In the genomic region with DNA sequence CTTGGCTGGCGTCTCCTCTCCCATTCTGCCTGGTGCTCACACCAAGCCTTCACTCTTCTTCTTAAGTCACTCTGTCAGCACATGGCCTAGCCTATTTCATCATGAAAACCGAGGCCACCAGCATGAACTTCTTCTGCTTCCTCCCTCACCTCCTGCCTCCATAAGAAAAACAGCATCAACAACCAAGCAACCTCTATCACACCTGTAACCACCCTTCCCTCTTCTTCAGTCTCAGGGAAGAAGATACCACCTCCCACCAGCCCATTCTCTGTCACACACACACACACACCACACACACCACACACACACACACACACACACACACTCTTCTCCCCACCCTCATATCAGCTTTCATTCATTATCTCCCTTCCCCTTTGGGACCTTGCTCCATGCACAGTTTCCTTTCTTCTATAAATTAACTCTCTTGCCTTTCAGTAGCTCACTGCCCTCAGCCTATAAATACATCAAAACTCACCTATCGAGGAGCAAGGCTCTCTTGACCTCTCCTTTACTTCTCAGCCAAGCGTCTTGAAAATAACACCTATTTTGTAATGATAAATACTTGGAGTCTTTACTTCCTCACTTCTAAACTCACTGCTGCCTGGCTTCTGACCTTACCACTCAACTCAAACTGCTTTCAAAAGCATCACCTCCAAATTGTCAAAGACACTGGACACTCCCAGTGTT, we compare ENCODE assay signal across 12 cellular contexts. TPM values are rescaled to one million over a fixed set of nuclear protein-coding genes. Genes with fewer than 3 reads are reported as not detected.
DNase-seq lines count a peak whose midpoint lies in the region; ATAC-seq and TF ChIP-seq lines count a peak whose summit lies in the region.
"Had no signal": no experiment of that assay in that cellular context is flagged by ENCODE, and none has a peak within 500 bp of the region (broad histone marks: within the 10 kb centered on the region; RNA-seq: fewer than 3 reads in every experiment).

No MANE protein-coding gene starts in this region.

- POLR2A ChIA-PET in activated CD4-positive, alpha-beta memory T cell treated with anti-CD3 and anti-CD28 coated beads, Interleukin-2, amount 10 ng/mL, durations not matched to agents 7 days and 5 days (lab: Charles Lee), result interaction anchor here (0.6 to 1.2 kb wide), 4 partner anchors 8 to 120 kb away, joined by 3 to 4 read pairs (median 4); no protein-coding TSS in a partner anchor
- POLR2A ChIA-PET in RWPE1 (lab: Yijun Ruan, JAX; ENCODE audit: low non-redundant PET), result no interaction called here

- CTCF ChIA-PET in activated naive CD4-positive, alpha-beta T cell treated with anti-CD3 and anti-CD28 coated beads for 36 hours (lab: Charles Lee), result no interaction called here
- CTCF ChIA-PET in activated CD4-positive, alpha-beta memory T cell treated with anti-CD3 and anti-CD28 coated beads, Interleukin-2, amount 10 ng/mL, durations not matched to agents 7 days and 5 days (lab: Charles Lee), result no interaction called here
- CTCF ChIA-PET in RWPE1 (lab: Yijun Ruan, JAX), result no interaction called here

- peak; percentile 65 for ATAC-seq in stimulated activated naive CD8-positive, alpha-beta T cell treated with anti-CD3 and anti-CD28 coated beads, Interleukin-15, Interleukin-2, amounts not matched to agents 100 U/mL and 50 U/mL, for 24 hours
- no peak for ATAC-seq in GM21447 (IDR thresholded peaks at IDR 0.05; ENCODE audit: unreplicated experiment)

- no peaks in the 10 kb centered on the region for H3K4me1 Mint-ChIP-seq in activated naive CD4-positive, alpha-beta T cell treated with anti-CD3 and anti-CD28 coated beads for 36 hours (ENCODE audit: low read depth)
- peaks cover 3% of the 10 kb centered on the region for H3K4me1 Mint-ChIP-seq in activated CD4-positive, alpha-beta memory T cell treated with anti-CD3 and anti-CD28 coated beads, Interleukin-2, amount 10 ng/mL, durations not matched to agents 7 days and 5 days
- H3K4me1 Mint-ChIP-seq: stimulated activated memory B cell treated with anti-CD40 and anti-IgM and Interleukin-4, amounts not matched to agents 10 μg/mL and 1 μg/mL and 100 μg/mL, for 72 hours had no signal

- intact Hi-C loops in activated naive CD4-positive, alpha-beta T cell treated with anti-CD3 and anti-CD28 coated beads for 36 hours (cut with micrococcal nuclease), result loop anchor here (1.0 to 2.0 kb wide), 3 partner anchors 38 to 135 kb away; partner anchors contain the start of genes SORL1 and SORL1-AS1

- no peak overlapping the region for H3K27ac Mint-ChIP-seq in activated naive CD4-positive, alpha-beta T cell treated with anti-CD3 and anti-CD28 coated beads for 36 hours
- H3K27ac Mint-ChIP-seq in activated CD4-positive, alpha-beta memory T cell treated with anti-CD3 and anti-CD28 coated beads, Interleukin-2, amount 10 ng/mL, durations not matched to agents 7 days and 5 days, result no peak overlapping the region
- H3K27ac Mint-ChIP-seq: stimulated activated memory B cell treated with anti-CD40 and anti-IgM and Interleukin-4, amounts not matched to agents 10 μg/mL and 1 μg/mL and 100 μg/mL, for 72 hours had no signal

- no peaks in the 10 kb centered on the region for H3K36me3 Mint-ChIP-seq in activated naive CD4-positive, alpha-beta T cell treated with anti-CD3 and anti-CD28 coated beads for 36 hours (ENCODE audit: low read depth)
- H3K36me3 Mint-ChIP-seq in activated CD4-positive, alpha-beta memory T cell treated with anti-CD3 and anti-CD28 coated beads, Interleukin-2, amount 10 ng/mL, durations not matched to agents 7 days and 5 days (ENCODE audit: low read depth), result no peaks in the 10 kb centered on the region
- H3K36me3 Mint-ChIP-seq: stimulated activated memory B cell treated with anti-CD40 and anti-IgM and Interleukin-4, amounts not matched to agents 10 μg/mL and 1 μg/mL and 100 μg/mL, for 72 hours had no signal

- no peaks in the 10 kb centered on the region for H3K9me3 Mint-ChIP-seq in activated naive CD4-positive, alpha-beta T cell treated with anti-CD3 and anti-CD28 coated beads for 36 hours
- no peaks in the 10 kb centered on the region for H3K9me3 Mint-ChIP-seq in activated CD4-positive, alpha-beta memory T cell treated with anti-CD3 and anti-CD28 coated beads, Interleukin-2, amount 10 ng/mL, durations not matched to agents 7 days and 5 days
- H3K9me3 Mint-ChIP-seq: stimulated activated memory B cell treated with anti-CD40 and anti-IgM and Interleukin-4, amounts not matched to agents 10 μg/mL and 1 μg/mL and 100 μg/mL, for 72 hours had no signal

- TF ChIP-seq CTCF in RWPE1 (conservative IDR thresholded peaks at IDR 0.05; ENCODE audit: low read depth), result no peak

- H3K4me3 Mint-ChIP-seq in activated naive CD4-positive, alpha-beta T cell treated with anti-CD3 and anti-CD28 coated beads for 36 hours, result no peak overlapping the region
- no peak overlapping the region for H3K4me3 Mint-ChIP-seq in activated CD4-positive, alpha-beta memory T cell treated with anti-CD3 and anti-CD28 coated beads, Interleukin-2, amount 10 ng/mL, durations not matched to agents 7 days and 5 days
- H3K4me3 Mint-ChIP-seq: stimulated activated memory B cell treated with anti-CD40 and anti-IgM and Interleukin-4, amounts not matched to agents 10 μg/mL and 1 μg/mL and 100 μg/mL, for 72 hours had no signal

- no peak overlapping the region for H3K27ac ChIP-seq in RWPE1
- H3K27ac ChIP-seq: ovary had no signal

- no peaks in the 10 kb centered on the region for H3K27me3 Mint-ChIP-seq in activated naive CD4-positive, alpha-beta T cell treated with anti-CD3 and anti-CD28 coated beads for 36 hours (ENCODE audit: low read depth)
- H3K27me3 Mint-ChIP-seq in activated CD4-positive, alpha-beta memory T cell treated with anti-CD3 and anti-CD28 coated beads, Interleukin-2, amount 10 ng/mL, durations not matched to agents 7 days and 5 days, result peaks cover 18% of the 10 kb centered on the region
- H3K27me3 Mint-ChIP-seq: stimulated activated memory B cell treated with anti-CD40 and anti-IgM and Interleukin-4, amounts not matched to agents 10 μg/mL and 1 μg/mL and 100 μg/mL, for 72 hours had no signal

- peak; percentile 30 for DNase-seq in activated naive CD4-positive, alpha-beta T cell treated with anti-CD3 and anti-CD28 coated beads for 36 hours
- no peak for DNase-seq in activated naive CD4-positive, alpha-beta T cell (lab: John Stamatoyannopoulos, UW)
- DNase-seq in M059J (ENCODE audit: low read depth) (peak; percentile 2), NCI-H1930 (lab: John Stamatoyannopoulos, UW) (no peak), RWPE1 (ENCODE audit: low spot score) (no peak)
- DNase-seq in activated CD4-positive, alpha-beta memory T cell treated with anti-CD3 and anti-CD28 coated beads, Interleukin-2, amount 10 ng/mL, durations not matched to agents 7 days and 5 days, result peak; percentile 31
- no peak for DNase-seq in stimulated activated naive CD8-positive, alpha-beta T cell treated with anti-CD3 and anti-CD28 coated beads, Interleukin-15, Interleukin-2, amounts not matched to agents 100 U/mL and 50 U/mL, for 24 hours
- DNase-seq: activated gamma-delta T cell, mammary epithelial cell, ovary had no signal

RNA-seq across cellular contexts. Expression of gene SC5D, which starts 36.5 kb away (rescaled TPM):
- 10 to 100 TPM; 29.6 to 31.7 TPM for total RNA-seq in activated naive CD4-positive, alpha-beta T cell treated with anti-CD3 and anti-CD28 coated beads for 36 hours
- 88.2 and 126 TPM in 2 replicates for total RNA-seq in M059J (2014; rRNA removed; shearing (Covaris generic))
- 10 to 100 TPM; 28.5 to 29.4 TPM for total RNA-seq in activated CD4-positive, alpha-beta memory T cell treated with anti-CD3 and anti-CD28 coated beads, Interleukin-2, amount 10 ng/mL, durations not matched to agents 7 days and 5 days

Comparison
In these comparisons a context has a peak if more than half of its experiments do, and no peak if none do; other contexts are left out.
1. DNase-seq: peak in activated naive CD4-positive, alpha-beta T cell treated with anti-CD3 and anti-CD28 coated beads for 36 hours (single experiment), M059J (single experiment) and activated CD4-positive, alpha-beta memory T cell treated with anti-CD3 and anti-CD28 coated beads, Interleukin-2, amount 10 ng/mL, durations not matched to agents 7 days and 5 days (single experiment); none in activated naive CD4-positive, alpha-beta T cell (0 of 4), stimulated activated naive CD8-positive, alpha-beta T cell treated with anti-CD3 and anti-CD28 coated beads, Interleukin-15, Interleukin-2, amounts not matched to agents 100 U/mL and 50 U/mL, for 24 hours (single experiment), NCI-H1930 (0 of 2) and RWPE1 (single experiment).